Comparison of ENCODE assay signal across 12 cellular contexts in genomic region chr12:107441906-107442305, GRCh38.
A peak's percentile ranks its signal among the peaks of the same experiment; 100 is the strongest.
DNase-seq lines count a peak whose midpoint lies in the region; ATAC-seq and TF ChIP-seq lines count a peak whose summit lies in the region.
"Had no signal": no experiment of that assay in that cellular context is flagged by ENCODE, and none has a peak within 500 bp of the region (broad histone marks: within the 10 kb centered on the region; RNA-seq: fewer than 3 reads in every experiment).

No MANE protein-coding gene starts in this region.

- H3K4me1 Mint-ChIP-seq in activated CD8-positive, alpha-beta memory T cell treated with anti-CD3 and anti-CD28 coated beads, Interleukin-2, amount 10 ng/mL, durations not matched to agents 7 days and 5 days, result peaks cover 11% of the 10 kb centered on the region
- H3K4me1 Mint-ChIP-seq in activated CD8-positive, alpha-beta T cell treated with anti-CD3 and anti-CD28 coated beads for 36 hours (ENCODE audit: low read depth), result peaks cover 22% of the 10 kb centered on the region

- in situ Hi-C loops in ACHN (cut with HindIII; ENCODE audit: low pct_ligation_motif_present, low pct_unique_long_range_greater_than_20kb, low sequenced_read_pairs), result no loop called here

- H3K27me3 ChIP-seq in hepatocyte (no peaks in the 10 kb centered on the region), stomach smooth muscle (ENCODE audit: control insufficient read depth in 1 of 2, insufficient read depth in 2 of 2, low read length in 2 of 2) (no peaks in the 10 kb centered on the region)

- peak overlapping the region; percentile 33 for H3K4me2 ChIP-seq in hepatocyte
- H3K4me2 ChIP-seq: A549 had no signal

- 75% methylated on average over 8 of the region's 8 CpGs for WGBS in hepatocyte (ENCODE audit: low lambda C conversion rate, missing lambda C conversion rate)

- no peak for DNase-seq in activated CD8-positive, alpha-beta memory T cell treated with anti-CD3 and anti-CD28 coated beads, Interleukin-2, amount 10 ng/mL, durations not matched to agents 7 days and 5 days
- DNase-seq in activated CD8-positive, alpha-beta memory T cell treated with anti-CD3 and anti-CD28 coated beads, Interleukin-2, amount 50 U/mL, for 48 hours, result no peak
- DNase-seq in activated CD8-positive, alpha-beta T cell treated with anti-CD3 and anti-CD28 coated beads for 36 hours, result no peak
- DNase-seq in hepatocyte (ENCODE audit: low spot score) (no peak), ACHN (no peak)
- DNase-seq: left ventricle myocardium inferior; NCI-H1694 treated with DMSO at 0.1 percent for 48 hours; stimulated activated CD4-positive, alpha-beta T cell treated with anti-CD3 and anti-CD28 coated beads, Interleukin-15, amount 100 ng/mL, for 24 hours had no signal

- H3K9me3 Mint-ChIP-seq in activated CD8-positive, alpha-beta memory T cell treated with anti-CD3 and anti-CD28 coated beads, Interleukin-2, amount 10 ng/mL, durations not matched to agents 7 days and 5 days (ENCODE audit: low read depth), result no peaks in the 10 kb centered on the region
- peaks cover 3% of the 10 kb centered on the region for H3K9me3 Mint-ChIP-seq in activated CD8-positive, alpha-beta T cell treated with anti-CD3 and anti-CD28 coated beads for 36 hours

- H4K20me1 ChIP-seq in hepatocyte (ENCODE audit: insufficient read depth, poor library complexity, severe bottlenecking), result no peaks in the 10 kb centered on the region

- peak overlapping the region; percentile 54 for H3K27ac Mint-ChIP-seq in activated CD8-positive, alpha-beta memory T cell treated with anti-CD3 and anti-CD28 coated beads, Interleukin-2, amount 10 ng/mL, durations not matched to agents 7 days and 5 days
- H3K27ac Mint-ChIP-seq in activated CD8-positive, alpha-beta T cell treated with anti-CD3 and anti-CD28 coated beads for 36 hours, result peak overlapping the region; percentile 31

- H3K36me3 ChIP-seq in hepatocyte (replicated peaks; ENCODE audit: insufficient read depth, low read depth) (no peaks in the 10 kb centered on the region), stomach smooth muscle (ENCODE audit: control insufficient read depth in 2 of 2, insufficient read depth in 2 of 2, low read length in 2 of 2) (no peaks in the 10 kb centered on the region)
- H3K36me3 ChIP-seq: left ventricle myocardium inferior had no signal

- H3K27me3 Mint-ChIP-seq in activated CD8-positive, alpha-beta memory T cell treated with anti-CD3 and anti-CD28 coated beads, Interleukin-2, amount 10 ng/mL, durations not matched to agents 7 days and 5 days, result no peaks in the 10 kb centered on the region
- no peaks in the 10 kb centered on the region for H3K27me3 Mint-ChIP-seq in activated CD8-positive, alpha-beta T cell treated with anti-CD3 and anti-CD28 coated beads for 36 hours

- peak; percentile 70 for ATAC-seq in activated CD8-positive, alpha-beta memory T cell treated with anti-CD3 and anti-CD28 coated beads, Interleukin-2, amount 10 ng/mL, durations not matched to agents 7 days and 5 days
- ATAC-seq in activated CD8-positive, alpha-beta T cell treated with anti-CD3 and anti-CD28 coated beads for 36 hours, result peak; percentile 60
- ATAC-seq in HG03135 (IDR thresholded peaks at IDR 0.05; ENCODE audit: unreplicated experiment) (no peak), GM18498 (IDR thresholded peaks at IDR 0.05; ENCODE audit: unreplicated experiment) (no peak)
- ATAC-seq: A549 had no signal

- TF ChIP-seq CTCF in activated CD8-positive, alpha-beta T cell treated with anti-CD3 and anti-CD28 coated beads for 36 hours (IDR thresholded peaks at IDR 0.05), result no peak
- TF ChIP-seq CTCF in hepatocyte (IDR thresholded peaks at IDR 0.05; ENCODE audit: poor library complexity), result no peak

- H3K27ac ChIP-seq in hepatocyte (no peak overlapping the region), stomach smooth muscle (ENCODE audit: low read length) (no peak overlapping the region)
- H3K27ac ChIP-seq: A549, left ventricle myocardium inferior had no signal

- H3K4me1 ChIP-seq in hepatocyte (ENCODE audit: insufficient read depth) (no peaks in the 10 kb centered on the region), stomach smooth muscle (ENCODE audit: control insufficient read depth, insufficient read depth, low read length) (no peaks in the 10 kb centered on the region)
- H3K4me1 ChIP-seq: A549 had no signal

- POLR2A ChIA-PET in activated CD8-positive, alpha-beta T cell treated with anti-CD3 and anti-CD28 coated beads for 36 hours (lab: Charles Lee), result no interaction called here

- CTCF ChIA-PET in activated CD8-positive, alpha-beta memory T cell treated with anti-CD3 and anti-CD28 coated beads, Interleukin-2, amount 10 ng/mL, durations not matched to agents 7 days and 5 days (lab: Charles Lee), result no interaction called here
- CTCF ChIA-PET in activated CD8-positive, alpha-beta T cell treated with anti-CD3 and anti-CD28 coated beads for 36 hours (lab: Charles Lee), result interaction anchor here (0.6 to 1.2 kb wide), 2 partner anchors 100 to 310 kb away, joined by 3 to 4 read pairs; no protein-coding TSS in a partner anchor

- no peak overlapping the region for H2AFZ ChIP-seq in hepatocyte

- no peaks in the 10 kb centered on the region for H3K79me2 ChIP-seq in hepatocyte

- H3K4me3 ChIP-seq in hepatocyte, result no peak overlapping the region
- peak overlapping the region; percentile 0 to 67 for H3K4me3 ChIP-seq in stomach smooth muscle (ENCODE audit: low read length in 2 of 2)
- H3K4me3 ChIP-seq: A549, left ventricle myocardium inferior had no signal

- intact Hi-C loops in activated CD8-positive, alpha-beta T cell treated with anti-CD3 and anti-CD28 coated beads for 36 hours (cut with micrococcal nuclease), result no loop called here

- no peaks in the 10 kb centered on the region for H3K36me3 Mint-ChIP-seq in activated CD8-positive, alpha-beta memory T cell treated with anti-CD3 and anti-CD28 coated beads, Interleukin-2, amount 10 ng/mL, durations not matched to agents 7 days and 5 days
- H3K36me3 Mint-ChIP-seq in activated CD8-positive, alpha-beta T cell treated with anti-CD3 and anti-CD28 coated beads for 36 hours (ENCODE audit: low read depth), result peaks cover 5% of the 10 kb centered on the region

- H3K9me2 ChIP-seq in hepatocyte (replicated peaks; ENCODE audit: insufficient read depth), result no peaks in the 10 kb centered on the region

- peak overlapping the region; percentile 22 for H3K4me3 Mint-ChIP-seq in activated CD8-positive, alpha-beta memory T cell treated with anti-CD3 and anti-CD28 coated beads, Interleukin-2, amount 10 ng/mL, durations not matched to agents 7 days and 5 days
- H3K4me3 Mint-ChIP-seq in activated CD8-positive, alpha-beta T cell treated with anti-CD3 and anti-CD28 coated beads for 36 hours, result peak overlapping the region; percentile 41

- H3K9me3 ChIP-seq in hepatocyte (ENCODE audit: low read depth) (no peaks in the 10 kb centered on the region), stomach smooth muscle (ENCODE audit: control insufficient read depth in 2 of 2, low read length in 2 of 2) (no peaks in the 10 kb centered on the region)
- H3K9me3 ChIP-seq: A549, left ventricle myocardium inferior had no signal

- peak overlapping the region; percentile 25 to 51 for H3K9ac ChIP-seq in stomach smooth muscle (ENCODE audit: low read length in 2 of 2)

Comparison
In these comparisons a context has a peak if more than half of its experiments do, and no peak if none do; other contexts are left out.
1. ATAC-seq: peak in activated CD8-positive, alpha-beta memory T cell treated with anti-CD3 and anti-CD28 coated beads, Interleukin-2, amount 10 ng/mL, durations not matched to agents 7 days and 5 days (single experiment) and activated CD8-positive, alpha-beta T cell treated with anti-CD3 and anti-CD28 coated beads for 36 hours (single experiment); none in HG03135 (single experiment) and GM18498 (single experiment).